19 cellular contexts compared by ENCODE assay signal in the genomic region with DNA sequence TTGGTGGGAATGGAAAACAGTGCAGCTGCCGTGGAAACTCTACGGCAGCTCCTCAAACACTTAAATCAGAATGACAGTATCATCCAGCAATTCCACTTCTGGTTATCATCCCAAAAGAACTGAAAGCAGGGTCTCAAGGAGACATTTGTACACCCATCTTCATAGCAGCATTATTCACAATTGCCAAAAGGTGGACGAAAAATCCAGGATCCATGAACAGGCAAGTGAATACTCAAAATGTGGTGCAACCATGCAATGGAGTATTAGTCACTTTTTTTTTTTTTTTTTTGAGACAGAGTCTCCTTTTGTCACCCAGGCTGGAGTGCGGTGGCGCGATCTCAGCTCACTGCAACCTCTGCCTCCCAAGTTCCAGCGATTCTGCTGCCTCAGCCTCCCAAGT. TPM values are rescaled to one million over a fixed set of nuclear protein-coding genes. Genes with fewer than 3 reads are reported as not detected.
"Had no signal": no experiment of that assay in that cellular context is flagged by ENCODE, and none has a peak within 500 bp of the region (broad histone marks: within the 10 kb centered on the region; RNA-seq: fewer than 3 reads in every experiment).

No MANE protein-coding gene starts in this region.

- H3K4me3 ChIP-seq: breast epithelium, hepatocyte, left lung, thoracic aorta had no signal

- H3K4me1 ChIP-seq: breast epithelium, left lung had no signal

- H3K9me3 ChIP-seq: breast epithelium, thoracic aorta had no signal

- H3K27me3 ChIP-seq: breast epithelium, hepatocyte had no signal

- H2AFZ ChIP-seq: hepatocyte had no signal

- DNase-seq: activated CD4-positive, alpha-beta T cell treated with anti-CD3 and anti-CD28 coated beads, Interleukin-2, amount 50 U/mL, for 4 hours; activated CD4-positive, CD25-positive, alpha-beta regulatory T cell treated with anti-CD3 and anti-CD28 coated beads, Interleukin-2, amount 50 U/mL, for 72 hours; activated naive CD4-positive, alpha-beta T cell treated with anti-CD3 and anti-CD28 coated beads for 36 hours; activated naive CD8-positive, alpha-beta T cell treated with anti-CD3 and anti-CD28 coated beads, Interleukin-2, amount 50 U/mL, for 24 hours; activated T-cell treated with anti-CD3 and anti-CD28 coated beads for 4 hours; aorta; left lung; natural killer cell; T-helper 9 cell had no signal

- H3K27ac ChIP-seq: breast epithelium, hepatocyte, left lung, thoracic aorta had no signal

- H3K79me2 ChIP-seq: hepatocyte had no signal

- H3K4me2 ChIP-seq: hepatocyte had no signal

- H3K36me3 ChIP-seq: breast epithelium, left lung, thoracic aorta had no signal

RNA-seq across cellular contexts. Expression of a gene that starts 11.3 kb away (rescaled TPM):
- total RNA-seq: activated naive CD4-positive, alpha-beta T cell treated with anti-CD3 and anti-CD28 coated beads for 36 hours; activated T-helper 2 cell treated with anti-CD3 and anti-CD28 coated beads, Interferon-gamma antibody, Interleukin-2, Interleukin-4, amounts not matched to agents 10 μg/mL and 5 μg/mL and 100 μg/mL, durations not matched to agents 14 hours and 24 hours and 36 hours; aorta; breast epithelium; esophagus mucosa; fibroblast of villous mesenchyme; glomerular endothelial cell; hepatocyte; left lung; natural killer cell; progenitor cell of endocrine pancreas; right cardiac atrium; thoracic aorta had no signal
- polyA plus RNA-seq: aorta, keratinocyte, right cardiac atrium had no signal
